9 cellular contexts compared by ENCODE assay signal in the genomic region with DNA sequence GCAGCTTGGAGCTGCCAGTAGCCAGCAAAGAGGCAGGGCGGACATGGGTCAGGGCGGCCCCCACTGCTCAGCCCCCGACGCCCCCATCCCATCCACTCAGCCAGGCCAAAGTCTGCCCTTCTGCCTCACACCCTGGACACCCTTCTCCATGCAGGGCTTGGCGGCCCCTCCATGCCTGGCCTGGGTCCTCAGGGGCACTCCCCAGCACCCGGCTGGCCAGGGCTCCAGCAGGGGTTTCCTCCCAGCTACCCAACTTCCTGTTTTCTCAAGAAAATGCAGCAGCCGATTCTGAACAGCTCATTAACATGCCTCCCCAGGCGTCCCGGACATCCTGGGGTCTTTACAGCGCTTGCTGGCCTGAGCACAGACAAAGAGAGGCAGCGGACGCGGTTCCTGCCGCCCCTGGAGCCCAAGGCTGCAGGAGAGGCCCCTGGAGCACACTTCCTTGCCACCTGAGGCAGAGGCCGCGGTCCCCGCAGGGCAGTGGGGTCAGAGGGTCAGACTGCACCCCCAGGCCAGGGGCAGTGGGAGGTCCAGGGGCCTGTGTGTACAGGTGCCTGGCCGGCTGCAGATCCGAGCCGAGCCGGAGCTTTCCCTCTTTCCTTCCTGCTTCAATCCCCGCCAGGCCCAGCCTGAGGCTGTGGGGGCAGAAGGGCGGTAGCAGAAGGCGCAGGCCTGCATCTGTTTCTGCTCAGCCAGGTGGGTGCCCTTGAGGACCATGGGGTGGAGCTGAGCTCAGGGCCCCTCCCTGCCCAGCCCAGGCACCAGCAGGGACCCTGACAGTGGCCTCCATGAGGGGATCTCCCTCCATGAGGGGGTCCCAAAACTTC. TPM values are rescaled to one million over a fixed set of nuclear protein-coding genes. Genes with fewer than 3 reads are reported as not detected.
DNase-seq lines count a peak whose midpoint lies in the region; ATAC-seq and TF ChIP-seq lines count a peak whose summit lies in the region.
"Had no signal": no experiment of that assay in that cellular context is flagged by ENCODE, and none has a peak within 500 bp of the region (broad histone marks: within the 10 kb centered on the region; RNA-seq: fewer than 3 reads in every experiment).

No MANE protein-coding gene starts in this region.

- CTCF ChIA-PET in activated naive CD4-positive, alpha-beta T cell treated with anti-CD3 and anti-CD28 coated beads, Interleukin-2, amount 10 ng/mL, durations not matched to agents 7 days and 5 days (lab: Charles Lee), result interaction anchor here (1.3 kb wide), 1 partner anchor 19 kb away, joined by 4 read pairs; the partner anchor contains the start of gene NRARP

- H3K36me3 Mint-ChIP-seq in activated naive CD4-positive, alpha-beta T cell treated with anti-CD3 and anti-CD28 coated beads, Interleukin-2, amount 10 ng/mL, durations not matched to agents 7 days and 5 days, result peaks cover 1% of the 10 kb centered on the region
- H3K36me3 Mint-ChIP-seq in T-helper 2 cell treated with Interferon-gamma antibody and Interleukin-4, amounts not matched to agents 5 μg/mL and 100 μg/mL, for 36 hours (ENCODE audit: low read depth), result no peaks in the 10 kb centered on the region
- H3K36me3 Mint-ChIP-seq: CD8-positive, alpha-beta memory T cell had no signal

- no peak for TF ChIP-seq EP300 in transverse colon (IDR thresholded peaks at IDR 0.05; ENCODE audit: low read depth)

- H3K27me3 ChIP-seq in iPS-15b (ENCODE audit: control insufficient read depth, insufficient read depth, low read length) (no peaks in the 10 kb centered on the region), transverse colon (peaks cover 10% of the 10 kb centered on the region)

- no peak overlapping the region for H3K27ac ChIP-seq in transverse colon

- H3K9me3 ChIP-seq in iPS-15b (ENCODE audit: control insufficient read depth, insufficient read depth, low read length) (no peaks in the 10 kb centered on the region), transverse colon (no peaks in the 10 kb centered on the region)

- no peak for ATAC-seq in GM21381 (IDR thresholded peaks at IDR 0.05; ENCODE audit: unreplicated experiment)

- H3K9me3 Mint-ChIP-seq in activated naive CD4-positive, alpha-beta T cell treated with anti-CD3 and anti-CD28 coated beads, Interleukin-2, amount 10 ng/mL, durations not matched to agents 7 days and 5 days, result no peaks in the 10 kb centered on the region
- H3K9me3 Mint-ChIP-seq in T-helper 2 cell treated with Interferon-gamma antibody and Interleukin-4, amounts not matched to agents 5 μg/mL and 100 μg/mL, for 36 hours, result no peaks in the 10 kb centered on the region
- H3K9me3 Mint-ChIP-seq: CD8-positive, alpha-beta memory T cell had no signal

- in situ Hi-C loops in transverse colon (cut with MboI; ENCODE audit: low pct_ligation_motif_present in 1 of 4, low pct_unique_long_range_greater_than_20kb in 1 of 4, low sequenced_read_pairs in 3 of 4), result no loop called here

- TF ChIP-seq CTCF in transverse colon (IDR thresholded peaks at IDR 0.05), result no peak

- H3K4me3 ChIP-seq in iPS-15b (ENCODE audit: low read depth, low read length) (no peak overlapping the region), transverse colon (no peak overlapping the region)

- no peaks in the 10 kb centered on the region for H3K36me3 ChIP-seq in iPS-15b (ENCODE audit: control insufficient read depth, insufficient read depth, low read length)
- H3K36me3 ChIP-seq in transverse colon, result no peaks in the 10 kb centered on the region

- H3K27me3 Mint-ChIP-seq in activated naive CD4-positive, alpha-beta T cell treated with anti-CD3 and anti-CD28 coated beads, Interleukin-2, amount 10 ng/mL, durations not matched to agents 7 days and 5 days, result peaks cover 19% of the 10 kb centered on the region
- peaks cover 2% of the 10 kb centered on the region for H3K27me3 Mint-ChIP-seq in T-helper 2 cell treated with Interferon-gamma antibody and Interleukin-4, amounts not matched to agents 5 μg/mL and 100 μg/mL, for 36 hours (ENCODE audit: low read depth)

- peaks cover 19% of the 10 kb centered on the region for H3K4me1 Mint-ChIP-seq in activated naive CD4-positive, alpha-beta T cell treated with anti-CD3 and anti-CD28 coated beads, Interleukin-2, amount 10 ng/mL, durations not matched to agents 7 days and 5 days
- H3K4me1 Mint-ChIP-seq in T-helper 2 cell treated with Interferon-gamma antibody and Interleukin-4, amounts not matched to agents 5 μg/mL and 100 μg/mL, for 36 hours (ENCODE audit: low read depth), result peaks cover 9% of the 10 kb centered on the region

- H3K9ac ChIP-seq in iPS-15b (ENCODE audit: low read depth, low read length), result peak overlapping the region; percentile 37

- TF ChIP-seq POLR2A in transverse colon (IDR thresholded peaks at IDR 0.05), result no peak

- peak overlapping the region; percentile 12 for H3K4me3 Mint-ChIP-seq in activated naive CD4-positive, alpha-beta T cell treated with anti-CD3 and anti-CD28 coated beads, Interleukin-2, amount 10 ng/mL, durations not matched to agents 7 days and 5 days
- peak overlapping the region; percentile 54 for H3K4me3 Mint-ChIP-seq in T-helper 2 cell treated with Interferon-gamma antibody and Interleukin-4, amounts not matched to agents 5 μg/mL and 100 μg/mL, for 36 hours

- intact Hi-C loops in transverse colon (cut with DNase I; ENCODE audit: low total_unique reads), result no loop called here

- H3K4me1 ChIP-seq in iPS-15b (ENCODE audit: control insufficient read depth, insufficient read depth, low read length) (no peaks in the 10 kb centered on the region), transverse colon (peaks cover 9 to 12% (median 11%) of the 10 kb centered on the region in 4 donors)

- peak overlapping the region; percentile 85 for H3K27ac Mint-ChIP-seq in activated naive CD4-positive, alpha-beta T cell treated with anti-CD3 and anti-CD28 coated beads, Interleukin-2, amount 10 ng/mL, durations not matched to agents 7 days and 5 days
- peak overlapping the region; percentile 73 for H3K27ac Mint-ChIP-seq in T-helper 2 cell treated with Interferon-gamma antibody and Interleukin-4, amounts not matched to agents 5 μg/mL and 100 μg/mL, for 36 hours

- 69% methylated on average over 23 of the region's 24 CpGs; no CpG with 5 or more reads in 1 of the 2 donors for WGBS in transverse colon (ENCODE audit: low coverage in 1 of 2), 2 donors

- DNase-seq in activated naive CD4-positive, alpha-beta T cell treated with anti-CD3 and anti-CD28 coated beads, Interleukin-2, amount 10 ng/mL, durations not matched to agents 7 days and 5 days, result peak; percentile 65
- no peak for DNase-seq in activated naive CD4-positive, alpha-beta T cell treated with anti-CD3 and anti-CD28 coated beads, Interleukin-2, amount 50 U/mL, for 16 hours
- DNase-seq in T-helper 2 cell treated with Interferon-gamma antibody and Interleukin-4, amounts not matched to agents 5 μg/mL and 100 μg/mL, for 36 hours (ENCODE audit: low spot score), result no peak
- DNase-seq in transverse colon (peak; percentile 17), mesenteric fat pad (ENCODE audit: low spot score) (no peak), HPDE6-E6E7 (ENCODE audit: extremely low spot score) (no peak)
- DNase-seq: CD8-positive, alpha-beta memory T cell had no signal

RNA-seq across cellular contexts. Expression of gene NRARP, which starts 18.7 kb away (rescaled TPM):
- 100 to 1,000 TPM in 3 of 4 donors, 10 to 100 TPM in 1; 92.0 to 343 (median 134) TPM for total RNA-seq in transverse colon
- total RNA-seq in mesenteric fat pad, result 16.3 TPM

RNA-seq across cellular contexts. Expression of gene TOR4A, which starts 43.2 kb away (rescaled TPM):
- total RNA-seq in transverse colon (100 to 1,000 TPM in 1 of 4 donors, 10 to 100 TPM in 3; 49.2 to 121 (median 71.7) TPM), mesenteric fat pad (9.2 TPM)

Comparison
In these comparisons a context has a peak if more than half of its experiments do, and no peak if none do; other contexts are left out.
1. DNase-seq: peak in activated naive CD4-positive, alpha-beta T cell treated with anti-CD3 and anti-CD28 coated beads, Interleukin-2, amount 10 ng/mL, durations not matched to agents 7 days and 5 days (single experiment) and transverse colon (single experiment); none in activated naive CD4-positive, alpha-beta T cell treated with anti-CD3 and anti-CD28 coated beads, Interleukin-2, amount 50 U/mL, for 16 hours (single experiment), T-helper 2 cell treated with Interferon-gamma antibody and Interleukin-4, amounts not matched to agents 5 μg/mL and 100 μg/mL, for 36 hours (single experiment), mesenteric fat pad (single experiment) and HPDE6-E6E7 (single experiment).